Comparison of ENCODE assay signal across 8 cellular contexts in genomic region chr1:84365225-84366221, GRCh38. TPM values are rescaled to one million over a fixed set of nuclear protein-coding genes. Genes with fewer than 3 reads are reported as not detected.
DNase-seq lines count a peak whose midpoint lies in the region; ATAC-seq and TF ChIP-seq lines count a peak whose summit lies in the region.

No MANE protein-coding gene starts in this region.

- CTCF ChIA-PET in Calu3 (lab: Charles Lee): interaction anchor here (0.5 to 1.1 kb wide), 5 partner anchors 16 to 184 kb away, joined by 3 to 6 read pairs (median 5); no protein-coding TSS in a partner anchor

- DNase-seq in Calu3 (peak; percentile 76), KBM-7 (peak; percentile 74), amniotic stem cell (lab: John Stamatoyannopoulos, UW) (peak; percentile 87), mucosa of gallbladder (ENCODE audit: low spot score) (peak; percentile 64), type B pancreatic cell (ENCODE audit: extremely low spot score, unreplicated experiment) (no peak), NCI-H2081 treated with DMSO at 0.1 percent for 48 hours (lab: John Stamatoyannopoulos, UW) (no peak)
- DNase-seq in stimulated activated naive CD4-positive, alpha-beta T cell (lab: John Stamatoyannopoulos, UW): no peak

- peak overlapping the region; percentile 89 for H3K27ac Mint-ChIP-seq in Calu3 (ENCODE audit: unreplicated experiment)
- no peak overlapping the region for H3K27ac Mint-ChIP-seq in type B pancreatic cell

- no peak for ATAC-seq in HG03460 (IDR thresholded peaks at IDR 0.05; ENCODE audit: unreplicated experiment)

- H3K4me3 Mint-ChIP-seq in Calu3 (ENCODE audit: low read depth, unreplicated experiment) (no peak overlapping the region), type B pancreatic cell (no peak overlapping the region)

- no TSS peak for BruUV-seq in Calu3 (replicated peaks; lab: Mats Ljungman, UMichigan)

- intact Hi-C loops in Calu3 (cut with micrococcal nuclease; ENCODE audit: unreplicated experiment): loop anchor here (5.0 to 10.0 kb wide), 4 partner anchors 63 to 223 kb away; partner anchors contain the start of genes PRKACB and SAMD13

- H3K9me3 Mint-ChIP-seq in Calu3 (ENCODE audit: low read depth, unreplicated experiment): peaks cover 9% of the 10 kb centered on the region
- H3K9me3 Mint-ChIP-seq in type B pancreatic cell: peaks cover 6% of the 10 kb centered on the region

- peaks cover 12% of the 10 kb centered on the region for H3K36me3 Mint-ChIP-seq in Calu3 (ENCODE audit: insufficient read depth, unreplicated experiment)
- no peaks in the 10 kb centered on the region for H3K36me3 Mint-ChIP-seq in type B pancreatic cell

- peaks cover 31% of the 10 kb centered on the region for H3K4me1 Mint-ChIP-seq in Calu3 (ENCODE audit: low read depth, unreplicated experiment)
- H3K4me1 Mint-ChIP-seq in type B pancreatic cell (ENCODE audit: unreplicated experiment): peaks cover 10% of the 10 kb centered on the region

- TF ChIP-seq CTCF in Calu3 (IDR thresholded peaks at IDR 0.05; ENCODE audit: unreplicated experiment) (no peak), type B pancreatic cell (conservative IDR thresholded peaks at IDR 0.05) (no peak)

- no peaks in the 10 kb centered on the region for H3K27me3 Mint-ChIP-seq in Calu3 (ENCODE audit: unreplicated experiment)
- no peaks in the 10 kb centered on the region for H3K27me3 Mint-ChIP-seq in type B pancreatic cell

- in situ Hi-C loops in KBM-7 (cut with MboI; ENCODE audit: low pct_unique_long_range_greater_than_20kb, low sequenced_read_pairs): no loop called here

RNA-seq across cellular contexts. Expression of gene DNASE2B, which starts 32.8 kb away (rescaled TPM):
- total RNA-seq in Calu3 (2022) (not detected in 2 replicates), mucosa of gallbladder (0.17 TPM), type B pancreatic cell (ENCODE audit: low replicate concordance) (not detected in 2 replicates)

Comparison
In these comparisons a context has a peak if more than half of its experiments do, and no peak if none do; other contexts are left out.
1. DNase-seq: peak in Calu3 (single experiment), KBM-7 (single experiment), amniotic stem cell (single experiment) and mucosa of gallbladder (single experiment); none in type B pancreatic cell (single experiment), NCI-H2081 treated with DMSO at 0.1 percent for 48 hours (single experiment) and stimulated activated naive CD4-positive, alpha-beta T cell (0 of 6).